In genomic region chr17:81651692-81652091, GRCh38 we compare ENCODE assay signal across 10 cellular contexts. TPM values are rescaled to one million over a fixed set of nuclear protein-coding genes. Genes with fewer than 3 reads are reported as not detected.
DNase-seq lines count a peak whose midpoint lies in the region; ATAC-seq and TF ChIP-seq lines count a peak whose summit lies in the region.
"Had no signal": no experiment of that assay in that cellular context is flagged by ENCODE, and none has a peak within 500 bp of the region (broad histone marks: within the 10 kb centered on the region; RNA-seq: fewer than 3 reads in every experiment).

No MANE protein-coding gene starts in this region.

- POLR2A ChIA-PET in PC-9 (lab: Charles Lee; ENCODE audit: unreplicated experiment), result no interaction called here

- H3K27ac ChIP-seq in PC-9 (no peak overlapping the region), substantia nigra (ENCODE audit: low read depth, low read length, poor library complexity, severe bottlenecking) (no peak overlapping the region)

- no peaks in the 10 kb centered on the region for H3K79me2 ChIP-seq in PC-9 (ENCODE audit: low read depth)

- no peaks in the 10 kb centered on the region for H3K4me1 ChIP-seq in PC-9 (replicated peaks; ENCODE audit: insufficient read depth)

- no peaks in the 10 kb centered on the region for H3K36me3 Mint-ChIP-seq in T-helper 2 cell treated with Interferon-gamma antibody and Interleukin-4, amounts not matched to agents 5 μg/mL and 100 μg/mL, for 36 hours (ENCODE audit: low read depth)
- H3K36me3 Mint-ChIP-seq in endothelial cell (ENCODE audit: low read depth, unreplicated experiment), result no peaks in the 10 kb centered on the region
- H3K36me3 Mint-ChIP-seq: mesothelial cell of epicardium had no signal

- CTCF ChIA-PET in PC-9 (lab: Charles Lee), result no interaction called here

- H3K27me3 Mint-ChIP-seq in T-helper 2 cell treated with Interferon-gamma antibody and Interleukin-4, amounts not matched to agents 5 μg/mL and 100 μg/mL, for 36 hours (ENCODE audit: low read depth), result peaks cover 21% of the 10 kb centered on the region
- H3K27me3 Mint-ChIP-seq in endothelial cell (ENCODE audit: unreplicated experiment), result peaks cover 23% of the 10 kb centered on the region

- H4K20me1 ChIP-seq in PC-9 (ENCODE audit: insufficient read depth), result no peaks in the 10 kb centered on the region

- DNase-seq in T-helper 2 cell treated with Interferon-gamma antibody and Interleukin-4, amounts not matched to agents 5 μg/mL and 100 μg/mL, for 36 hours (ENCODE audit: low spot score), result no peak
- DNase-seq in T-helper 2 cell (no peak), PC-9 (peak; percentile 70 to 89), endothelial cell (ENCODE audit: low spot score) (no peak), skeletal muscle cell (ENCODE audit: low read depth) (peak; percentile 63), substantia nigra (lab: John Stamatoyannopoulos, UW) (no peak), amygdala (lab: John Stamatoyannopoulos, UW) (no peak)
- DNase-seq: NCI-H2227 treated with DMSO at 0.1 percent for 48 hours had no signal

- H3K4me2 ChIP-seq in PC-9, result no peak overlapping the region

- BruUV-seq in PC-9 (replicated peaks; lab: Mats Ljungman, UMichigan), result no TSS peak

- H3K27me3 ChIP-seq in PC-9 (ENCODE audit: insufficient read depth, low read depth), result no peaks in the 10 kb centered on the region

- H3K9me3 ChIP-seq in PC-9 (ENCODE audit: insufficient read depth, low read depth), result no peaks in the 10 kb centered on the region

- intact Hi-C loops in PC-9 (cut with micrococcal nuclease; ENCODE audit: unreplicated experiment), result no loop called here

- no peaks in the 10 kb centered on the region for H3K9me3 Mint-ChIP-seq in T-helper 2 cell treated with Interferon-gamma antibody and Interleukin-4, amounts not matched to agents 5 μg/mL and 100 μg/mL, for 36 hours
- H3K9me3 Mint-ChIP-seq in endothelial cell (ENCODE audit: unreplicated experiment), result no peaks in the 10 kb centered on the region
- H3K9me3 Mint-ChIP-seq: mesothelial cell of epicardium had no signal

- ATAC-seq in GM19452 (IDR thresholded peaks at IDR 0.05; ENCODE audit: unreplicated experiment), result no peak

- peak overlapping the region; percentile 5 for H3K4me3 Mint-ChIP-seq in T-helper 2 cell treated with Interferon-gamma antibody and Interleukin-4, amounts not matched to agents 5 μg/mL and 100 μg/mL, for 36 hours
- H3K4me3 Mint-ChIP-seq in endothelial cell (ENCODE audit: unreplicated experiment), result peak overlapping the region; percentile 31
- H3K4me3 Mint-ChIP-seq: mesothelial cell of epicardium had no signal

- peaks cover 9% of the 10 kb centered on the region for H3K4me1 Mint-ChIP-seq in T-helper 2 cell treated with Interferon-gamma antibody and Interleukin-4, amounts not matched to agents 5 μg/mL and 100 μg/mL, for 36 hours (ENCODE audit: low read depth)
- peaks cover 2% of the 10 kb centered on the region for H3K4me1 Mint-ChIP-seq in endothelial cell (ENCODE audit: unreplicated experiment)

- H3K27ac Mint-ChIP-seq in T-helper 2 cell treated with Interferon-gamma antibody and Interleukin-4, amounts not matched to agents 5 μg/mL and 100 μg/mL, for 36 hours, result no peak overlapping the region
- no peak overlapping the region for H3K27ac Mint-ChIP-seq in endothelial cell (ENCODE audit: unreplicated experiment)
- H3K27ac Mint-ChIP-seq: mesothelial cell of epicardium had no signal

- no peaks in the 10 kb centered on the region for H3K36me3 ChIP-seq in PC-9 (ENCODE audit: low read depth)

- TF ChIP-seq CTCF in PC-9 (conservative IDR thresholded peaks at IDR 0.05), result no peak
- no peak for TF ChIP-seq CTCF in endothelial cell (IDR thresholded peaks at IDR 0.05; ENCODE audit: unreplicated experiment)

- no peak overlapping the region for H3K4me3 ChIP-seq in PC-9
- H3K4me3 ChIP-seq in skeletal muscle cell (ENCODE audit: low read depth, low read length), result no peak overlapping the region

- H3K9me2 ChIP-seq in PC-9 (ENCODE audit: insufficient read depth), result no peaks in the 10 kb centered on the region

- no peaks in the 10 kb centered on the region for H3F3A ChIP-seq in PC-9 (ENCODE audit: insufficient read depth, low read depth)

- no peak overlapping the region for H2AFZ ChIP-seq in PC-9

RNA-seq across cellular contexts. Expression of gene PDE6G, which starts 4.7 kb away (rescaled TPM):
- total RNA-seq in PC-9 (2021), result 0.68 and 1.3 TPM in 2 replicates
- 1.1 TPM for total RNA-seq in endothelial cell (ENCODE audit: unreplicated experiment)

RNA-seq across cellular contexts. Expression of gene TSPAN10, which starts 14.7 kb away (rescaled TPM):
- total RNA-seq in PC-9 (2021) (8.6 and 15.0 TPM in 2 replicates), endothelial cell (ENCODE audit: unreplicated experiment) (2.5 TPM)

RNA-seq across cellular contexts. Expression of gene OXLD1, which starts 14.7 kb away (rescaled TPM):
- total RNA-seq in PC-9 (2021) (40.2 and 66.0 TPM in 2 replicates), endothelial cell (ENCODE audit: unreplicated experiment) (22.4 TPM)

RNA-seq across cellular contexts. Expression of gene NPLOC4, which starts 14.8 kb away (rescaled TPM):
- total RNA-seq in PC-9 (2021) (154 and 208 TPM in 2 replicates), endothelial cell (ENCODE audit: unreplicated experiment) (133 TPM)

RNA-seq across cellular contexts. Expression of gene CCDC137, which starts 14.8 kb away (rescaled TPM):
- total RNA-seq in PC-9 (2021), result 29.3 and 30.0 TPM in 2 replicates
- 31.8 TPM for total RNA-seq in endothelial cell (ENCODE audit: unreplicated experiment)

Comparison
In these comparisons a context has a peak if more than half of its experiments do, and no peak if none do; other contexts are left out.
1. DNase-seq: peak in PC-9 (2 of 2) and skeletal muscle cell (single experiment); none in T-helper 2 cell treated with Interferon-gamma antibody and Interleukin-4, amounts not matched to agents 5 μg/mL and 100 μg/mL, for 36 hours (single experiment), T-helper 2 cell (0 of 5), endothelial cell (single experiment), substantia nigra (0 of 49) and amygdala (0 of 56).